In genomic region chr4:8847764-8848163, GRCh38 we compare ENCODE assay signal across 27 cellular contexts. TPM values are rescaled to one million over a fixed set of nuclear protein-coding genes. Genes with fewer than 3 reads are reported as not detected.
DNase-seq lines count a peak whose midpoint lies in the region; ATAC-seq, FAIRE-seq and TF ChIP-seq lines count a peak whose summit lies in the region.
"Had no signal": no experiment of that assay in that cellular context is flagged by ENCODE, and none has a peak within 500 bp of the region (broad histone marks: within the 10 kb centered on the region; RNA-seq: fewer than 3 reads in every experiment).

No MANE protein-coding gene starts in this region.

- TF ChIP-seq POLR2A in upper lobe of left lung (IDR thresholded peaks at IDR 0.05) = no peak

- peak; percentile 6 for DNase-seq in activated effector memory CD4-positive, alpha-beta T cell treated with anti-CD3 and anti-CD28 coated beads, Interleukin-2, amount 50 U/mL, for 16 hours
- no peak for DNase-seq in activated effector memory CD4-positive, alpha-beta T cell treated with Interleukin-2 at 50 U/mL for 16 hours
- DNase-seq in WERI-Rb-1 (peak; percentile 48), left kidney (ENCODE audit: low read depth, low spot score) (peak; percentile 65), urothelium cell line (ENCODE audit: low spot score) (peak; percentile 49), upper lobe of left lung (no peak), AG08395 (ENCODE audit: low spot score) (no peak), NCI-H82 treated with DMSO at 0.1 percent for 48 hours (lab: John Stamatoyannopoulos, UW; ENCODE audit: unreplicated experiment) (no peak)
- DNase-seq: ACHN; activated CD4-positive, alpha-beta T cell treated with anti-CD3 and anti-CD28 coated beads, Interleukin-2, amount 50 U/mL, for 48 hours; activated T-cell treated with anti-CD3 and anti-CD28 coated beads, Interleukin-2, amount 50 U/mL, for 1 hour; cortex of kidney; DMS153; HCEC 1CT; mesenchymal stem cell; natural killer cell; NCI-H187 treated with DMSO at 0.1 percent for 48 hours; NCI-H446; NK-92 treated with Interleukin-12 subunit alpha and Interleukin-12 subunit beta, amount 100 ng/mL, for 24 hours; stimulated activated CD4-positive, alpha-beta T cell treated with anti-CD3 and anti-CD28 coated beads, Interleukin-2, amount 100 ng/mL, for 24 hours; stimulated activated naive CD8-positive, alpha-beta T cell treated with anti-CD3 and anti-CD28 coated beads, Interleukin-15, amount 100 ng/mL, for 72 hours had no signal

- no peak for FAIRE-seq in urothelium cell line (lab: Jason Lieb, UNC)
- FAIRE-seq: endothelial cell of umbilical vein, GM12878, keratinocyte had no signal

- 16 to 20% methylated on average over 10 of the region's 10 CpGs for WGBS in upper lobe of left lung, 2 donors

- H3K4me1 ChIP-seq in upper lobe of left lung = no peaks in the 10 kb centered on the region

- H3K27me3 ChIP-seq in WERI-Rb-1 (ENCODE audit: insufficient read depth, low read depth, severe bottlenecking) (no peaks in the 10 kb centered on the region), upper lobe of left lung (peaks cover 0 to 7% (median 0%) of the 10 kb centered on the region in 4 donors)

- TF ChIP-seq CTCF in WERI-Rb-1 (IDR thresholded peaks at IDR 0.05; ENCODE audit: low read depth, low read length) = no peak
- TF ChIP-seq CTCF in upper lobe of left lung (IDR thresholded peaks at IDR 0.05) = no peak

- peaks cover 5% of the 10 kb centered on the region for H3K9me3 ChIP-seq in WERI-Rb-1 (ENCODE audit: severe bottlenecking)
- peaks cover 0 to 9% (median 6%) of the 10 kb centered on the region in 4 donors for H3K9me3 ChIP-seq in upper lobe of left lung

- H3K27ac ChIP-seq in WERI-Rb-1 = no peak overlapping the region
- H3K27ac ChIP-seq in upper lobe of left lung = no peak overlapping the region
- H3K27ac ChIP-seq: VCaP had no signal

- H3K4me3 ChIP-seq in WERI-Rb-1 (ENCODE audit: low read depth, low read length) = no peak overlapping the region
- H3K4me3 ChIP-seq in upper lobe of left lung = no peak overlapping the region
- H3K4me3 ChIP-seq: GM12878 had no signal

- ATAC-seq in upper lobe of left lung (ENCODE audit: low FRiP score in 2 of 2) = no peak
- ATAC-seq: activated naive CD4-positive, alpha-beta T cell treated with anti-CD3 and anti-CD28 coated beads, Interleukin-2, amount 50 U/mL, for 72 hours; GM12878; natural killer cell; stimulated activated naive CD8-positive, alpha-beta T cell treated with anti-CD3 and anti-CD28 coated beads, Interleukin-15, amount 100 ng/mL, for 72 hours; T-helper 17 cell had no signal

- TF ChIP-seq EP300 in upper lobe of left lung (IDR thresholded peaks at IDR 0.05) = no peak

- H3K36me3 ChIP-seq in WERI-Rb-1 = peaks cover 15% of the 10 kb centered on the region
- H3K36me3 ChIP-seq in upper lobe of left lung = no peaks in the 10 kb centered on the region

RNA-seq across cellular contexts. Expression of gene HMX1, which starts 23.9 kb away (rescaled TPM):
- total RNA-seq in upper lobe of left lung = not detected
- total RNA-seq: activated naive CD4-positive, alpha-beta T cell treated with anti-CD3 and anti-CD28 coated beads, Interleukin-2, amount 50 U/mL, for 72 hours; endothelial cell of umbilical vein; GM12878; natural killer cell; T-helper 17 cell had no signal

Comparison
In these comparisons a context has a peak if more than half of its experiments do, and no peak if none do; other contexts are left out.
1. DNase-seq: peak in activated effector memory CD4-positive, alpha-beta T cell treated with anti-CD3 and anti-CD28 coated beads, Interleukin-2, amount 50 U/mL, for 16 hours (single experiment), WERI-Rb-1 (single experiment), left kidney (single experiment) and urothelium cell line (single experiment); none in activated effector memory CD4-positive, alpha-beta T cell treated with Interleukin-2 at 50 U/mL for 16 hours (single experiment), upper lobe of left lung (0 of 2), AG08395 (single experiment) and NCI-H82 treated with DMSO at 0.1 percent for 48 hours (single experiment).